In genomic region chr12:133264173-133264572, GRCh38 we compare ENCODE assay signal across 37 cellular contexts. TPM values are rescaled to one million over a fixed set of nuclear protein-coding genes. Genes with fewer than 3 reads are reported as not detected.
"Had no signal": no experiment of that assay in that cellular context is flagged by ENCODE, and none has a peak within 500 bp of the region (broad histone marks: within the 10 kb centered on the region; RNA-seq: fewer than 3 reads in every experiment).

No MANE protein-coding gene starts in this region.

- H3K27me3 Mint-ChIP-seq: activated CD4-positive, alpha-beta memory T cell treated with anti-CD3 and anti-CD28 coated beads, Interleukin-2, amount 10 ng/mL, durations not matched to agents 7 days and 5 days; activated CD4-positive, alpha-beta T cell treated with anti-CD3 and anti-CD28 coated beads, Interleukin-2, amount 10 ng/mL, durations not matched to agents 7 days and 5 days; activated naive CD8-positive, alpha-beta T cell; activated T-helper 17 cell treated with anti-CD3 and anti-CD28 coated beads, Interleukin-2, amount 50 U/mL, for 72 hours; central memory CD8-positive, alpha-beta T cell; effector memory CD8-positive, alpha-beta T cell had no signal

- DNase-seq: activated CD4-positive, alpha-beta memory T cell treated with anti-CD3 and anti-CD28 coated beads, Interleukin-2, amount 10 ng/mL, durations not matched to agents 7 days and 5 days; activated CD4-positive, alpha-beta T cell treated with anti-CD3 and anti-CD28 coated beads for 1 hour; activated CD4-positive, alpha-beta T cell treated with anti-CD3 and anti-CD28 coated beads for 4 hours; activated CD4-positive, alpha-beta T cell treated with anti-CD3 and anti-CD28 coated beads, Interleukin-2, amount 10 ng/mL, durations not matched to agents 7 days and 5 days; activated CD4-positive, alpha-beta T cell treated with anti-CD3 and anti-CD28 coated beads, Interleukin-2, amount 50 U/mL, for 4 hours; activated CD8-positive, alpha-beta memory T cell treated with anti-CD3 and anti-CD28 coated beads, Interleukin-2, amount 50 U/mL, for 48 hours; activated effector memory CD4-positive, alpha-beta T cell treated with Interleukin-2 at 50 U/mL for 16 hours; activated gamma-delta T cell treated with Interleukin-2 at 50 U/mL for 16 hours; activated naive CD4-positive, alpha-beta T cell treated with anti-CD3 and anti-CD28 coated beads, Interleukin-2, amount 50 U/mL, for 16 hours; activated naive CD4-positive, alpha-beta T cell treated with Interleukin-2 at 50 U/mL for 16 hours; activated T-cell treated with anti-CD3 and anti-CD28 coated beads for 4 hours; activated T-cell treated with anti-CD3 and anti-CD28 coated beads, Interleukin-2, amount 50 U/mL, for 4 hours; amniotic stem cell; anterior cingulate cortex; brain microvascular endothelial cell; cortex of kidney; dermis blood vessel endothelial cell; effector CD4-positive, alpha-beta T cell; effector memory CD8-positive, alpha-beta T cell; foreskin keratinocyte; gastrocnemius medialis; glutamatergic neuron; T-helper 2 cell had no signal

- H3K4me1 Mint-ChIP-seq: activated CD4-positive, alpha-beta memory T cell treated with anti-CD3 and anti-CD28 coated beads, Interleukin-2, amount 10 ng/mL, durations not matched to agents 7 days and 5 days; activated CD4-positive, alpha-beta T cell treated with anti-CD3 and anti-CD28 coated beads, Interleukin-2, amount 10 ng/mL, durations not matched to agents 7 days and 5 days; activated T-helper 17 cell treated with anti-CD3 and anti-CD28 coated beads, Interleukin-2, amount 50 U/mL, for 72 hours; central memory CD8-positive, alpha-beta T cell; WTC11 had no signal

- H3K9me3 Mint-ChIP-seq: activated T-helper 17 cell treated with anti-CD3 and anti-CD28 coated beads, Interleukin-2, amount 50 U/mL, for 72 hours; central memory CD8-positive, alpha-beta T cell had no signal

- H3K36me3 ChIP-seq: brain microvascular endothelial cell, gastrocnemius medialis had no signal

- H3K4me3 ChIP-seq: gastrocnemius medialis had no signal

- H3K36me3 Mint-ChIP-seq: activated naive CD8-positive, alpha-beta T cell had no signal

- H3K27me3 ChIP-seq: brain microvascular endothelial cell, foreskin keratinocyte, gastrocnemius medialis had no signal

- H3K9me3 ChIP-seq: gastrocnemius medialis had no signal

- H3K4me1 ChIP-seq: foreskin keratinocyte, gastrocnemius medialis had no signal

- H3K27ac Mint-ChIP-seq: activated CD4-positive, alpha-beta memory T cell treated with anti-CD3 and anti-CD28 coated beads, Interleukin-2, amount 10 ng/mL, durations not matched to agents 7 days and 5 days; activated CD4-positive, alpha-beta T cell treated with anti-CD3 and anti-CD28 coated beads, Interleukin-2, amount 10 ng/mL, durations not matched to agents 7 days and 5 days; activated naive CD8-positive, alpha-beta T cell; activated T-helper 17 cell treated with anti-CD3 and anti-CD28 coated beads, Interleukin-2, amount 50 U/mL, for 72 hours; effector memory CD8-positive, alpha-beta T cell; WTC11 had no signal

- H3K4me3 Mint-ChIP-seq: activated CD4-positive, alpha-beta memory T cell treated with anti-CD3 and anti-CD28 coated beads, Interleukin-2, amount 10 ng/mL, durations not matched to agents 7 days and 5 days; activated CD4-positive, alpha-beta T cell treated with anti-CD3 and anti-CD28 coated beads, Interleukin-2, amount 10 ng/mL, durations not matched to agents 7 days and 5 days; activated naive CD8-positive, alpha-beta T cell; activated T-cell treated with anti-CD3 and anti-CD28 coated beads, Interleukin-2, amount 50 U/mL, for 4 hours; activated T-helper 17 cell treated with anti-CD3 and anti-CD28 coated beads, Interleukin-2, amount 50 U/mL, for 72 hours; central memory CD8-positive, alpha-beta T cell; effector memory CD8-positive, alpha-beta T cell; WTC11 had no signal

- H3K27ac ChIP-seq: brain microvascular endothelial cell, epithelial cell of prostate, foreskin keratinocyte, gastrocnemius medialis, VCaP had no signal

- ATAC-seq: activated T-cell treated with anti-CD3 and anti-CD28 coated beads, Interleukin-2, amount 50 U/mL, for 4 hours; activated T-helper 17 cell treated with anti-CD3 and anti-CD28 coated beads, Interleukin-2, amount 50 U/mL, for 72 hours; effector memory CD8-positive, alpha-beta T cell; foreskin keratinocyte; gastrocnemius medialis; WTC11 had no signal

RNA-seq across cellular contexts. Expression of gene ANHX, which starts 28.5 kb away (rescaled TPM):
- total RNA-seq: activated CD4-positive, alpha-beta memory T cell treated with anti-CD3 and anti-CD28 coated beads, Interleukin-2, amount 10 ng/mL, durations not matched to agents 7 days and 5 days; activated CD4-positive, alpha-beta T cell treated with anti-CD3 and anti-CD28 coated beads, Interleukin-2, amount 10 ng/mL, durations not matched to agents 7 days and 5 days; activated T-cell treated with anti-CD3 and anti-CD28 coated beads, Interleukin-2, amount 50 U/mL, for 4 hours; activated T-helper 17 cell treated with anti-CD3 and anti-CD28 coated beads, Interleukin-2, amount 50 U/mL, for 72 hours; astrocyte; bronchial epithelial cell; cardiac septum; cerebellum; dermis blood vessel endothelial cell; endothelial cell of umbilical vein; foreskin keratinocyte; gastrocnemius medialis; T-helper 1 cell treated with Interleukin-12 subunit alpha and Interleukin-12 subunit beta and Interleukin-4 antibody, amounts not matched to agents 30 ng/mL and 1 ng/mL, for 36 hours; WTC11 had no signal
- polyA plus RNA-seq: adipose tissue, endothelial cell of umbilical vein, esophagus, foreskin keratinocyte had no signal
